ENCODE assay signal across 20 cellular contexts in genomic region chr2:9948721-9949120, GRCh38.
"Had no signal": no experiment of that assay in that cellular context is flagged by ENCODE, and none has a peak within 500 bp of the region (broad histone marks: within the 10 kb centered on the region; RNA-seq: fewer than 3 reads in every experiment).

No MANE protein-coding gene starts in this region.

- H3K9me3 Mint-ChIP-seq: activated CD4-positive, alpha-beta memory T cell treated with anti-CD3 and anti-CD28 coated beads, Interleukin-2, amount 10 ng/mL, durations not matched to agents 7 days and 5 days; activated T-cell treated with anti-CD3 and anti-CD28 coated beads, Interleukin-2, amount 50 U/mL, for 72 hours; memory B cell; stimulated activated memory B cell treated with anti-CD40 and anti-IgM and Interleukin-4, amounts not matched to agents 10 μg/mL and 1 μg/mL and 100 μg/mL, for 72 hours had no signal

- H3K4me3 ChIP-seq: colonic mucosa, tibial nerve had no signal

- H3K36me3 Mint-ChIP-seq: activated naive CD8-positive, alpha-beta T cell; memory B cell; stimulated activated memory B cell treated with anti-CD40 and anti-IgM and Interleukin-4, amounts not matched to agents 10 μg/mL and 1 μg/mL and 100 μg/mL, for 72 hours had no signal

- FAIRE-seq: endometrium had no signal

- ATAC-seq: activated T-cell treated with anti-CD3 and anti-CD28 coated beads, Interleukin-2, amount 50 U/mL, for 72 hours; esophagus mucosa; left ventricle myocardium superior; stimulated activated memory B cell treated with anti-CD40 and anti-IgM and Interleukin-4, amounts not matched to agents 10 μg/mL and 1 μg/mL and 100 μg/mL, for 72 hours had no signal

- H3K4me3 Mint-ChIP-seq: activated CD4-positive, alpha-beta memory T cell treated with anti-CD3 and anti-CD28 coated beads, Interleukin-2, amount 10 ng/mL, durations not matched to agents 7 days and 5 days; activated naive CD8-positive, alpha-beta T cell; activated T-cell treated with anti-CD3 and anti-CD28 coated beads, Interleukin-2, amount 50 U/mL, for 72 hours; memory B cell; stimulated activated memory B cell treated with anti-CD40 and anti-IgM and Interleukin-4, amounts not matched to agents 10 μg/mL and 1 μg/mL and 100 μg/mL, for 72 hours had no signal

- DNase-seq: activated CD4-positive, alpha-beta memory T cell treated with anti-CD3 and anti-CD28 coated beads, Interleukin-2, amount 10 ng/mL, durations not matched to agents 7 days and 5 days; activated gamma-delta T cell treated with Interleukin-2 at 50 U/mL for 16 hours; activated T-cell treated with anti-CD3 and anti-CD28 coated beads, Interleukin-2, amount 50 U/mL, for 72 hours; amniotic stem cell; caudate nucleus; colonic mucosa; hippocampal formation; kidney glomerular epithelial cell; left ventricle myocardium superior; retina; stimulated activated CD4-positive, alpha-beta T cell treated with anti-CD3 and anti-CD28 coated beads, Interleukin-2, amount 100 ng/mL, for 48 hours; SW 1271 had no signal

- H3K36me3 ChIP-seq: colonic mucosa, neutrophil, tibial nerve had no signal

- H3K4me1 ChIP-seq: colonic mucosa had no signal

- H3K9me3 ChIP-seq: colonic mucosa, neutrophil, tibial nerve had no signal

- H3K27me3 ChIP-seq: colonic mucosa, tibial nerve had no signal

- H3K27ac Mint-ChIP-seq: activated CD4-positive, alpha-beta memory T cell treated with anti-CD3 and anti-CD28 coated beads, Interleukin-2, amount 10 ng/mL, durations not matched to agents 7 days and 5 days; activated naive CD8-positive, alpha-beta T cell; activated T-cell treated with anti-CD3 and anti-CD28 coated beads, Interleukin-2, amount 50 U/mL, for 72 hours; memory B cell; stimulated activated memory B cell treated with anti-CD40 and anti-IgM and Interleukin-4, amounts not matched to agents 10 μg/mL and 1 μg/mL and 100 μg/mL, for 72 hours had no signal

- H3K27ac ChIP-seq: colonic mucosa, neutrophil, tibial nerve, VCaP had no signal
